ENCODE assay signal across 28 cellular contexts in the genomic region with DNA sequence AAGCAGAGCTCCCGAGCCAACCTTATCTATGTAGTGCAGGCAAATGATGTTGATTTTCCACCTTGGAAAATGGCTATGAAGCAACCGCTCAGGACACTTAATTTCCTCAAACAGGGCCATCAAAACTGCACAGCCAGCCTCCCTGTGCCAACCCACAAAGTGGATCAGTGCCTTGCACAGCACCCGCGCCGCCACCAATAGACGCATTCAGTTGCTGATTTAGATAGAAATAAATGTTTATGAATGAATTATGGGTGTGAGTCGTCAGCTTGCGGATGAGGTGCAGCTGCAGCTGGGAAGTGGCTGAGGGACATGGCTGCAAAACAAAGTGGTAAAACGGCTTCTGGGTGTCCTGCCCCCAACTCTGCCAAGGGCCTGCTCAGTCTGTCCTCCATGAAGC. TPM values are rescaled to one million over a fixed set of nuclear protein-coding genes. Genes with fewer than 3 reads are reported as not detected.
DNase-seq lines count a peak whose midpoint lies in the region; ATAC-seq and TF ChIP-seq lines count a peak whose summit lies in the region.
"Had no signal": no experiment of that assay in that cellular context is flagged by ENCODE, and none has a peak within 500 bp of the region (broad histone marks: within the 10 kb centered on the region; RNA-seq: fewer than 3 reads in every experiment).

No MANE protein-coding gene starts in this region.

- no peak overlapping the region for H2AK9ac ChIP-seq in IMR-90 (replicated peaks; ENCODE audit: low read depth, low read length, poor library complexity)

- H2AFZ ChIP-seq in IMR-90 (replicated peaks; ENCODE audit: low read length, poor library complexity) = no peak overlapping the region

- H3K4me3 ChIP-seq in IMR-90 (ENCODE audit: insufficient read depth, low read depth, low read length) (no peak overlapping the region), colonic mucosa (no peak overlapping the region), mucosa of descending colon (no peak overlapping the region)
- H3K4me3 ChIP-seq: K562 had no signal

- TF ChIP-seq CTCF in IMR-90 (conservative IDR thresholded peaks at IDR 0.05; ENCODE audit: low read depth, low read length) = no peak
- no peak for TF ChIP-seq CTCF in colonic mucosa (IDR thresholded peaks at IDR 0.05)
- TF ChIP-seq CTCF in mucosa of descending colon (IDR thresholded peaks at IDR 0.05) = no peak

- H2BK5ac ChIP-seq in IMR-90 (ENCODE audit: low read depth, low read length, poor library complexity, severe bottlenecking) = no peak overlapping the region

- H3K36me3 ChIP-seq in IMR-90 (ENCODE audit: control insufficient read depth, insufficient read depth, low read length) = peaks cover 4% of the 10 kb centered on the region; the same call in 1 of the 2 replicates
- no peaks in the 10 kb centered on the region for H3K36me3 ChIP-seq in colonic mucosa
- H3K36me3 ChIP-seq in mucosa of descending colon (ENCODE audit: low read depth) = no peaks in the 10 kb centered on the region

- in situ Hi-C loops in IMR-90 (cut with MboI; ENCODE audit: low sequenced_read_pairs) = no loop called here

- H3K79me1 ChIP-seq in IMR-90 (ENCODE audit: low read depth in 1 of 2, low read length in 2 of 2) = no peaks in the 10 kb centered on the region; a peak in 1 of 4 replicates

- H3K4me1 ChIP-seq in IMR-90 (ENCODE audit: control insufficient read depth, insufficient read depth, low read length) (peaks cover 2% of the 10 kb centered on the region; the same call in 1 of the 2 replicates), colonic mucosa (no peaks in the 10 kb centered on the region), mucosa of descending colon (ENCODE audit: low read depth) (no peaks in the 10 kb centered on the region)

- H2BK120ac ChIP-seq in IMR-90 (ENCODE audit: low read depth, low read length) = no peak overlapping the region

- no peak overlapping the region for H3K4ac ChIP-seq in IMR-90 (ENCODE audit: low read depth, low read length)

- dilution Hi-C loops in IMR-90 (cut with HindIII; ENCODE audit: low sequenced_read_pairs, unreplicated experiment) = no loop called here

- H2AK5ac ChIP-seq in IMR-90 (ENCODE audit: low read depth, low read length) = no peak overlapping the region

- no peak overlapping the region for H3K4me2 ChIP-seq in IMR-90 (ENCODE audit: low read depth, low read length)

- DNase-seq in Ammon's horn (ENCODE audit: low spot score) = peak; percentile 26
- peak; percentile 11 for DNase-seq in IMR-90
- peak; percentile 24 for DNase-seq in colonic mucosa
- peak in 2 of 3 donors; percentile 43 to 47 for DNase-seq in mucosa of descending colon
- no peak for DNase-seq in globus pallidus (ENCODE audit: low spot score)
- DNase-seq in GOT3 (lab: John Stamatoyannopoulos, UW) = no peak
- DNase-seq: 8988T; ACHN; CD4-positive, alpha-beta memory T cell; COR-L47; DMS79 treated with DMSO at 0.1 percent for 48 hours; GF-D8; Kasumi-1; NCI-H1105; NCI-H1436 treated with DMSO at 0.1 percent for 48 hours; NCI-H187 treated with DMSO at 0.1 percent for 48 hours; NCI-H2171 treated with DMSO at 0.1 percent for 48 hours; NCI-H524; SHP77 had no signal

- TF ChIP-seq RAD21 in IMR-90 (IDR thresholded peaks at IDR 0.05; ENCODE audit: low read length) = no peak

- 52% methylated on average over 2 of the region's 9 CpGs; no CpG with 5 or more reads in 1 of the 2 experiments for WGBS in IMR-90 (ENCODE audit: extremely low coverage in 2 of 2, insufficient read length in 1 of 2), 2 experiments

- H3K9me1 ChIP-seq in IMR-90 (ENCODE audit: insufficient read depth, low read length) = 0 out of 2 replicates have a peak, but pooled peaks cover 7% of the 10 kb centered on the region

- H4K8ac ChIP-seq in IMR-90 (ENCODE audit: low read depth in 2 of 2, low read length in 2 of 2) = no peak overlapping the region

- POLR2A ChIA-PET in IMR-90 (lab: Charles Lee; ENCODE audit: unreplicated experiment) = interaction anchor here (0.5 kb wide), 1 partner anchor 914 kb away, joined by 6 read pairs; no protein-coding TSS in a partner anchor

- no peak for TF ChIP-seq POLR2A in IMR-90 (IDR thresholded peaks at IDR 0.05; ENCODE audit: low read depth, low read length)

- no peak for ATAC-seq in IMR-90 (ENCODE audit: low read depth)
- peak; percentile 73 for ATAC-seq in mucosa of descending colon
- no peak for ATAC-seq in HG02763 (IDR thresholded peaks at IDR 0.05; ENCODE audit: unreplicated experiment)
- ATAC-seq in GM21576 (IDR thresholded peaks at IDR 0.05; ENCODE audit: unreplicated experiment) = no peak
- ATAC-seq: K562, Panc1 had no signal

- H4K20me1 ChIP-seq in IMR-90 (ENCODE audit: insufficient read depth, low read length) = no peaks in the 10 kb centered on the region

- no TSS peak for BruUV-seq in IMR-90 (replicated peaks; lab: Mats Ljungman, UMichigan)

- no peak overlapping the region for H4K91ac ChIP-seq in IMR-90 (ENCODE audit: insufficient read depth, low read depth, low read length)

- intact Hi-C loops in IMR-90 (cut with micrococcal nuclease) (no loop called here), colonic mucosa (cut with DNase I) (no loop called here), mucosa of descending colon (cut with DNase I, micrococcal nuclease) (no loop called here)

- H2BK20ac ChIP-seq in IMR-90 (ENCODE audit: low read depth, low read length) = no peak overlapping the region

- H3K14ac ChIP-seq in IMR-90 (replicated peaks; ENCODE audit: low read depth, low read length) = no peak overlapping the region

- no peaks in the 10 kb centered on the region; the same call in 1 of the 2 replicates for H3K9me3 ChIP-seq in IMR-90 (ENCODE audit: control insufficient read depth, insufficient read depth, low read length)
- H3K9me3 ChIP-seq in colonic mucosa = no peaks in the 10 kb centered on the region
- no peaks in the 10 kb centered on the region for H3K9me3 ChIP-seq in mucosa of descending colon

- H3K9ac ChIP-seq in IMR-90 (ENCODE audit: low read depth, low read length) = no peak overlapping the region
- no peak overlapping the region for H3K9ac ChIP-seq in colonic mucosa (ENCODE audit: low read depth in 2 of 2, low read length in 2 of 2)

- H2BK15ac ChIP-seq in IMR-90 (ENCODE audit: low read depth, low read length) = no peak overlapping the region

- H3K27me3 ChIP-seq in IMR-90 (ENCODE audit: control insufficient read depth, insufficient read depth, low read length) = no peaks in the 10 kb centered on the region
- no peaks in the 10 kb centered on the region for H3K27me3 ChIP-seq in colonic mucosa

- H3K56ac ChIP-seq in IMR-90 (ENCODE audit: extremely low read depth, insufficient read depth, low read length) = no peak overlapping the region

- H4K5ac ChIP-seq in IMR-90 (ENCODE audit: low read depth, low read length) = no peak overlapping the region

- CTCF ChIA-PET in IMR-90 (lab: Yijun Ruan, JAX) = interaction anchor here (0.7 kb wide), 1 partner anchor 16 kb away, joined by 3 read pairs; no protein-coding TSS in a partner anchor

- H3K23ac ChIP-seq in IMR-90 (ENCODE audit: low read depth, low read length) = no peak overlapping the region

- H3K27ac ChIP-seq in IMR-90 (ENCODE audit: insufficient read depth, low read length) (no peak overlapping the region), colonic mucosa (no peak overlapping the region)
- H3K27ac ChIP-seq: RWPE1 had no signal

- H3K18ac ChIP-seq in IMR-90 (ENCODE audit: low read depth, low read length) = no peak overlapping the region

TF ChIP-seq in IMR-90, 13 proteins besides CTCF, POLR2A, EP300 and RAD21:
- no peak for TF ChIP-seq MAZ (IDR thresholded peaks at IDR 0.05; ENCODE audit: borderline replicate concordance, low read depth, low read length)
- no peak for TF ChIP-seq BHLHE40 (IDR thresholded peaks at IDR 0.05; ENCODE audit: low read depth, low read length)
- TF ChIP-seq MAFK (IDR thresholded peaks at IDR 0.05; ENCODE audit: low read depth, low read length) = no peak
- TF ChIP-seq, protein P1, sequence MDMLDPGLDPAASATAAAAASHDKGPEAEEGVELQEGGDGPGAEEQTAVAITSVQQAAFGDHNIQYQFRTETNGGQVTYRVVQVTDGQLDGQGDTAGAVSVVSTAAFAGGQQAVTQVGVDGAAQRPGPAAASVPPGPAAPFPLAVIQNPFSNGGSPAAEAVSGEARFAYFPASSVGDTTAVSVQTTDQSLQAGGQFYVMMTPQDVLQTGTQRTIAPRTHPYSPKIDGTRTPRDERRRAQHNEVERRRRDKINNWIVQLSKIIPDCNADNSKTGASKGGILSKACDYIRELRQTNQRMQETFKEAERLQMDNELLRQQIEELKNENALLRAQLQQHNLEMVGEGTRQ (IDR thresholded peaks at IDR 0.05; ENCODE audit: low read depth, low read length) = no peak
- no peak for TF ChIP-seq MXI1 (IDR thresholded peaks at IDR 0.05; ENCODE audit: borderline replicate concordance, low read depth, low read length)
- TF ChIP-seq NFE2L2 (IDR thresholded peaks at IDR 0.05; ENCODE audit: low read depth, low read length) = no peak
- TF ChIP-seq CHD1 (IDR thresholded peaks at IDR 0.05; ENCODE audit: low read depth, low read length) = no peak
- no peak for TF ChIP-seq RFX5 (IDR thresholded peaks at IDR 0.05; ENCODE audit: low read depth, low read length)
- no peak for TF ChIP-seq SMC3 (IDR thresholded peaks at IDR 0.05; ENCODE audit: low read depth, low read length)
- TF ChIP-seq, protein P2, sequence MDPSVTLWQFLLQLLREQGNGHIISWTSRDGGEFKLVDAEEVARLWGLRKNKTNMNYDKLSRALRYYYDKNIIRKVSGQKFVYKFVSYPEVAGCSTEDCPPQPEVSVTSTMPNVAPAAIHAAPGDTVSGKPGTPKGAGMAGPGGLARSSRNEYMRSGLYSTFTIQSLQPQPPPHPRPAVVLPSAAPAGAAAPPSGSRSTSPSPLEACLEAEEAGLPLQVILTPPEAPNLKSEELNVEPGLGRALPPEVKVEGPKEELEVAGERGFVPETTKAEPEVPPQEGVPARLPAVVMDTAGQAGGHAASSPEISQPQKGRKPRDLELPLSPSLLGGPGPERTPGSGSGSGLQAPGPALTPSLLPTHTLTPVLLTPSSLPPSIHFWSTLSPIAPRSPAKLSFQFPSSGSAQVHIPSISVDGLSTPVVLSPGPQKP (IDR thresholded peaks at IDR 0.05; ENCODE audit: borderline replicate concordance, low read depth, low read length) = no peak
- TF ChIP-seq FOS (IDR thresholded peaks at IDR 0.05; ENCODE audit: low read depth, low read length) = no peak
- no peak for TF ChIP-seq RCOR1 (IDR thresholded peaks at IDR 0.05; ENCODE audit: insufficient replicate concordance, low read length)
TF ChIP-seq in IMR-90: peak in this region for 0.

RNA-seq across cellular contexts. Expression of gene SOD3, which starts 47.0 kb away (rescaled TPM):
- total RNA-seq in IMR-90 (2012; rRNA removed) (0.28 and 0.36 TPM in 2 replicates), colonic mucosa (10 to 100 TPM; 22.3 to 35.8 TPM), mucosa of descending colon (10 to 100 TPM; 18.0 to 33.0 (median 25.6) TPM)
- 5.8 and 7.3 TPM in 2 replicates for polyA plus RNA-seq in IMR-90 (2012; rRNA removed)
- polyA plus RNA-seq in IMR-90 (2012; cell fraction: cytosol; rRNA removed) = 10.8 and 29.1 TPM in 2 replicates
- polyA plus RNA-seq in IMR-90 (2012; cell fraction: nucleus; rRNA removed; ENCODE audit: low replicate concordance) = 3.0 and 6.1 TPM in 2 replicates
- total RNA-seq: CD4-positive, alpha-beta memory T cell; H4; HepG2; HT1080; SK-MEL-5 had no signal
- polyA plus RNA-seq: CD4-positive, alpha-beta memory T cell had no signal

Comparison
In these comparisons a context has a peak if more than half of its experiments do, and no peak if none do; other contexts are left out.
1. DNase-seq: peak in Ammon's horn (single experiment), IMR-90 (single experiment), colonic mucosa (single experiment) and mucosa of descending colon (2 of 3); none in globus pallidus (single experiment) and GOT3 (single experiment).
2. RNA of gene SOD3, which starts 47.0 kb away (total RNA-seq): 22.3 to 35.8 TPM in colonic mucosa and 18.0 to 33.0 TPM in mucosa of descending colon; 0.28 to 0.36 TPM in IMR-90; every median in the first group is over 10 times any median in the second.